Comparison of ENCODE assay signal across 31 cellular contexts in the genomic region with DNA sequence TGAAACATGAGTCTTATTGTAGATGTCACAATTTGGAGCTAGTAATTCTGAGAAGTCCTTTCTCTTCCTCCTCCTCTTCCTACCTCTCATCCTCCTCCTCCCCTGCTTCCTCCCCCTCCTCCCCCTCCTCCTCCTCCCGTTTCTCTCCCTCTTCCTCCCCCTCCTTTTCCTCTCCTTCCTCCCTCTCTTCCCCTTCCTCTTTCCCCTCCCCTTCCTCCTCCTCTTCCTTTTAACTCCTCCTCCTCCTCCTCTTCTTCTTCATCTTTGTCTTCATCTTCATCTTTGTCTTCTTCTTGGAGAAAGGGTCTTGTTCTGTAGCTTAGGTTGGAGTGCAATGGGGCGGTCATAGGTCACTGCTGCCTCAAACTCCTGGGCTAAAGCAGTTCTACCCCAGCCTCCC.
"Had no signal": no experiment of that assay in that cellular context is flagged by ENCODE, and none has a peak within 500 bp of the region (broad histone marks: within the 10 kb centered on the region; RNA-seq: fewer than 3 reads in every experiment).

No MANE protein-coding gene starts in this region.

- H3K4me1 Mint-ChIP-seq: natural killer cell; nephron; neural progenitor cell; stimulated activated memory B cell treated with anti-CD40 and anti-IgM and Interleukin-4, amounts not matched to agents 10 μg/mL and 1 μg/mL and 100 μg/mL, for 72 hours; stimulated activated naive CD8-positive, alpha-beta T cell treated with anti-CD3 and anti-CD28 coated beads, Interleukin-15, amount 100 ng/mL, for 72 hours had no signal

- H3K27ac ChIP-seq: neural progenitor cell, ovary, parathyroid adenoma, psoas muscle, skin epidermis, spleen, suprapubic skin, testis, tibial artery, transverse colon, upper lobe of right lung, vagina had no signal

- H3K9ac ChIP-seq: neural progenitor cell, parathyroid adenoma had no signal

- H3K27ac Mint-ChIP-seq: natural killer cell; nephron; neural progenitor cell; progenitor cell of endocrine pancreas; stimulated activated memory B cell treated with anti-CD40 and anti-IgM and Interleukin-4, amounts not matched to agents 10 μg/mL and 1 μg/mL and 100 μg/mL, for 72 hours; stimulated activated naive CD8-positive, alpha-beta T cell treated with anti-CD3 and anti-CD28 coated beads, Interleukin-15, amount 100 ng/mL, for 72 hours; type B pancreatic cell had no signal

- DNase-seq: natural killer cell; occipital lobe; ovary; posterior cingulate gyrus; psoas muscle; spleen; stimulated activated CD4-positive, alpha-beta T cell treated with anti-CD3 and anti-CD28 coated beads, Interleukin-12 subunit alpha, Interleukin-12 subunit beta, amount 100 ng/mL, for 4 hours; stimulated activated CD4-positive, alpha-beta T cell treated with anti-CD3 and anti-CD28 coated beads, Interleukin-1b, Interleukin-23, amount 100 ng/mL, for 48 hours; stimulated activated CD4-positive, alpha-beta T cell treated with anti-CD3 and anti-CD28 coated beads, Interleukin-4, amount 100 ng/mL, for 1 hour; stimulated activated CD4-positive, alpha-beta T cell treated with anti-CD3 and anti-CD28 coated beads, Interleukin-4, amount 100 ng/mL, for 4 hours; stimulated activated CD8-positive, alpha-beta memory T cell treated with anti-CD3 and anti-CD28 coated beads, Interleukin-4, amount 100 ng/mL, for 48 hours; stimulated activated naive CD4-positive, alpha-beta T cell; stimulated activated naive CD8-positive, alpha-beta T cell treated with anti-CD3 and anti-CD28 coated beads, Interleukin-15, amount 100 ng/mL, for 72 hours; stimulated activated naive CD8-positive, alpha-beta T cell treated with anti-CD3 and anti-CD28 coated beads, Interleukin-15, Interleukin-2, amounts not matched to agents 100 U/mL and 50 U/mL, for 24 hours; substantia nigra; testis; tibial artery; transverse colon; upper lobe of right lung had no signal

- H3K4me3 ChIP-seq: neural progenitor cell, ovary, psoas muscle, skin epidermis, smooth muscle cell, spleen, suprapubic skin, testis, tibial artery, transverse colon, upper lobe of right lung, vagina had no signal

- H2AFZ ChIP-seq: neural progenitor cell, parathyroid adenoma had no signal

- H3K27me3 ChIP-seq: neural progenitor cell, ovary, spleen, suprapubic skin, testis, tibial artery, transverse colon, upper lobe of right lung, vagina had no signal

- H3K79me2 ChIP-seq: parathyroid adenoma had no signal

- H3K4me2 ChIP-seq: neural progenitor cell, smooth muscle cell had no signal

- ATAC-seq: natural killer cell; psoas muscle; right cardiac atrium; sciatic nerve; stimulated activated memory B cell treated with anti-CD40 and anti-IgM and Interleukin-4, amounts not matched to agents 10 μg/mL and 1 μg/mL and 100 μg/mL, for 72 hours; stimulated activated naive CD8-positive, alpha-beta T cell treated with anti-CD3 and anti-CD28 coated beads, Interleukin-15, amount 100 ng/mL, for 72 hours; stimulated activated naive CD8-positive, alpha-beta T cell treated with anti-CD3 and anti-CD28 coated beads, Interleukin-15, Interleukin-2, amounts not matched to agents 100 U/mL and 50 U/mL, for 24 hours; upper lobe of right lung had no signal

- H3K4me3 Mint-ChIP-seq: natural killer cell; nephron; neural progenitor cell; stimulated activated memory B cell treated with anti-CD40 and anti-IgM and Interleukin-4, amounts not matched to agents 10 μg/mL and 1 μg/mL and 100 μg/mL, for 72 hours; stimulated activated naive CD8-positive, alpha-beta T cell treated with anti-CD3 and anti-CD28 coated beads, Interleukin-15, amount 100 ng/mL, for 72 hours; type B pancreatic cell had no signal

- H3K36me3 ChIP-seq: neural progenitor cell, ovary, spleen, suprapubic skin, tibial artery, transverse colon, upper lobe of right lung, vagina had no signal

- H3K9me3 ChIP-seq: ovary, psoas muscle, suprapubic skin, testis, tibial artery, transverse colon, upper lobe of right lung, vagina had no signal

- H3K4me1 ChIP-seq: neural progenitor cell, parathyroid adenoma, psoas muscle, spleen, suprapubic skin, testis, upper lobe of right lung, vagina had no signal

- H3K36me3 Mint-ChIP-seq: natural killer cell; stimulated activated memory B cell treated with anti-CD40 and anti-IgM and Interleukin-4, amounts not matched to agents 10 μg/mL and 1 μg/mL and 100 μg/mL, for 72 hours had no signal

- H3K27me3 Mint-ChIP-seq: progenitor cell of endocrine pancreas; stimulated activated memory B cell treated with anti-CD40 and anti-IgM and Interleukin-4, amounts not matched to agents 10 μg/mL and 1 μg/mL and 100 μg/mL, for 72 hours; stimulated activated naive CD8-positive, alpha-beta T cell treated with anti-CD3 and anti-CD28 coated beads, Interleukin-15, amount 100 ng/mL, for 72 hours; type B pancreatic cell had no signal
